10 cellular contexts compared by ENCODE assay signal in the genomic region with DNA sequence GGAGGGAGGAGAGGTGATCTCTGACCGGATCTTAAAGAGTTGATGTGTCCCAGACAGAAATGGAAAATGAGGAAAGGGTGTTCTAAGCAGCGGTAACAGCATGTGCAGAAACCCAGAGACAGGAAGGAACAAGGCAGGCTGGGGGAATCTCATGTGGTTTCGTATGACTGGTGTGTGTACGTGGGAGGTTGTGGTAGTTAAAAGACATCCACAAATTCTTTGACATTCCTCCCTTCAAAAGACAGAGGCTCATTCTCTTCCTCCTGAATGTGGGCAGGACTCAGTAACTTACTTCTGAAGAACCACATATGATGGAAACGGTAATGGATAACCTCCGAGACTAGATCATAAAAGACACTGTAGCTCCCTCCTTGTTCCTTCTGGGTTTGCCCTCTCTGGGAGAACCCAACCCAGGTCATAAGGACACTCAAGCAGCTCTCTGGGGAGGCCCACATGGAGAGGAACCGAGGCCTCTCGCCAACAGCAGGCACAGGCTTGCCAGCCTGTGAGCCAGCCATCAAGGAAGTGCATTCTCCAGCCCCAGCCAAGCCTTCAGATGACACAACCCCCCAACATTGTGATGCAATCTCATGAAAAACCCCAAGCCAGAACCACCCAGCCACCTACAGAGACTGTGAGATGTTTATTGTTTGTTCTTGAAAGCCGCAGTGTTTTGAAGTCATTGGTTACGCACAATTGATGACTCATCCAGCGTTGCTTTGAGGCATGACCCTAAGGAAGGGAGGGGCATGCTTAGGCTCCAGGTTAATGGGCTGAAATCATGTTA.
A peak's percentile ranks its signal among the peaks of the same experiment; 100 is the strongest.
DNase-seq lines count a peak whose midpoint lies in the region; ATAC-seq, FAIRE-seq and TF ChIP-seq lines count a peak whose summit lies in the region.
"Had no signal": no experiment of that assay in that cellular context is flagged by ENCODE, and none has a peak within 500 bp of the region (broad histone marks: within the 10 kb centered on the region; RNA-seq: fewer than 3 reads in every experiment).

No MANE protein-coding gene starts in this region.

- WGBS in A549 (ENCODE audit: missing lambda C conversion rate), result 48% methylated on average over 11 of the region's 11 CpGs
- 70 to 78% methylated on average over 11 of the region's 11 CpGs for WGBS in lower leg skin, 2 donors

- no peaks in the 10 kb centered on the region; the same call in 2 of the 3 replicates for H3K9me3 ChIP-seq in A549

- intact Hi-C loops in lower leg skin (cut with DNase I; ENCODE audit: low total_unique reads), result no loop called here

- peak overlapping the region; percentile 40 for H3K4me2 ChIP-seq in A549
- H3K4me2 ChIP-seq: hepatocyte had no signal

- H3K27ac ChIP-seq in A549 (peak overlapping the region; percentile 68 to 78), RWPE1 (no peak overlapping the region; the same call in 1 of the 2 replicates)
- H3K27ac ChIP-seq: hepatocyte had no signal

- peak; percentile 55 to 84 for DNase-seq in A549 (ENCODE audit: low read depth in 1 of 2, low spot score in 1 of 2)
- DNase-seq in GF-D8 (lab: John Stamatoyannopoulos, UW), result peak; percentile 6
- DNase-seq in RWPE1 (ENCODE audit: low spot score), result peak; percentile 64
- DNase-seq in choroid plexus epithelial cell (ENCODE audit: low read depth), result peak; percentile 44
- DNase-seq in NCI-H345 (lab: John Stamatoyannopoulos, UW), result no peak
- DNase-seq in lower leg skin (ENCODE audit: low spot score in 2 of 2), result no peak
- DNase-seq in NCI-H82 treated with DMSO at 0.1 percent for 48 hours (lab: John Stamatoyannopoulos, UW; ENCODE audit: unreplicated experiment), result no peak
- DNase-seq: NCI-H1436 treated with DMSO at 0.1 percent for 48 hours had no signal

- peak; percentile 61 to 71; a peak in 2 of 5 replicates for TF ChIP-seq EP300 in A549 (IDR thresholded peaks at IDR 0.05)

- CTCF ChIA-PET in A549 (lab: Yijun Ruan, JAX) (interaction anchor here (0.7 to 25.5 kb wide), 8 partner anchors 12 to 165 kb away, joined by 3 to 779 read pairs (median 4); no protein-coding TSS in a partner anchor), RWPE1 (lab: Yijun Ruan, JAX) (no interaction called here)

- peaks cover 35% of the 10 kb centered on the region for H3K4me1 ChIP-seq in A549

- TF ChIP-seq RAD21 in A549 (conservative IDR thresholded peaks at IDR 0.05 in 1 of 2, IDR thresholded peaks at IDR 0.05 in 1 of 2), result no peak

- POLR2A ChIA-PET in A549 (lab: Yijun Ruan, JAX) (no interaction called here), RWPE1 (lab: Yijun Ruan, JAX; ENCODE audit: low non-redundant PET) (no interaction called here)

- TF ChIP-seq POLR2A in A549 (IDR thresholded peaks at IDR 0.05; ENCODE audit: low read length) (no peak), lower leg skin (IDR thresholded peaks at IDR 0.05) (no peak)

- H3K4me3 ChIP-seq in A549 (no peak overlapping the region), choroid plexus epithelial cell (ENCODE audit: low read depth, low read length) (no peak overlapping the region), lower leg skin (ENCODE audit: low read depth, poor library complexity, severe bottlenecking) (no peak overlapping the region)
- H3K4me3 ChIP-seq: hepatocyte had no signal

- no peak for FAIRE-seq in A549 (lab: Jason Lieb, UNC)

- ATAC-seq in A549 (peak; percentile 30 to 52), GM21381 (IDR thresholded peaks at IDR 0.05; ENCODE audit: unreplicated experiment) (no peak)

- TF ChIP-seq CTCF in A549 (IDR thresholded peaks at IDR 0.05) (no peak), RWPE1 (conservative IDR thresholded peaks at IDR 0.05; ENCODE audit: low read depth) (no peak), choroid plexus epithelial cell (conservative IDR thresholded peaks at IDR 0.05; ENCODE audit: low read depth, low read length) (no peak), lower leg skin (IDR thresholded peaks at IDR 0.05) (no peak)

TF ChIP-seq in A549, 52 proteins besides CTCF, POLR2A, EP300 and RAD21:
- TF ChIP-seq ZFP36 (IDR thresholded peaks at IDR 0.05; ENCODE audit: borderline replicate concordance, partially characterized antibody) (no peak), JUNB (IDR thresholded peaks at IDR 0.05) (peak; percentile 69), JUN (IDR thresholded peaks at IDR 0.05) (peak; percentile 51 to 62; a peak in 2 of 5 replicates), HDAC2 (IDR thresholded peaks at IDR 0.05) (no peak), CEBPB (IDR thresholded peaks at IDR 0.05) (peak; percentile 90 to 94), BHLHE40 (IDR thresholded peaks at IDR 0.05; ENCODE audit: low read depth, low read length) (no peak), FOSL2 (IDR thresholded peaks at IDR 0.05) (peak; percentile 29; the same call in 1 of the 2 replicates), FOSL2 (CRISPR knock-in tag; IDR thresholded peaks at IDR 0.05) (peak; percentile 93), ESRRA (IDR thresholded peaks at IDR 0.05; ENCODE audit: borderline replicate concordance, low read length) (no peak), CBX2 (IDR thresholded peaks at IDR 0.05; ENCODE audit: borderline replicate concordance, low read depth) (no peak)
- TF ChIP-seq, protein P1, sequence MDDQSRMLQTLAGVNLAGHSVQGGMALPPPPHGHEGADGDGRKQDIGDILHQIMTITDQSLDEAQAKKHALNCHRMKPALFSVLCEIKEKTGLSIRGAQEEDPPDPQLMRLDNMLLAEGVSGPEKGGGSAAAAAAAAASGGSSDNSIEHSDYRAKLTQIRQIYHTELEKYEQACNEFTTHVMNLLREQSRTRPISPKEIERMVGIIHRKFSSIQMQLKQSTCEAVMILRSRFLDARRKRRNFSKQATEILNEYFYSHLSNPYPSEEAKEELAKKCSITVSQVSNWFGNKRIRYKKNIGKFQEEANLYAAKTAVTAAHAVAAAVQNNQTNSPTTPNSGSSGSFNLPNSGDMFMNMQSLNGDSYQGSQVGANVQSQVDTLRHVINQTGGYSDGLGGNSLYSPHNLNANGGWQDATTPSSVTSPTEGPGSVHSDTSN (IDR thresholded peaks at IDR 0.05), result no peak
- TF ChIP-seq, protein P2, sequence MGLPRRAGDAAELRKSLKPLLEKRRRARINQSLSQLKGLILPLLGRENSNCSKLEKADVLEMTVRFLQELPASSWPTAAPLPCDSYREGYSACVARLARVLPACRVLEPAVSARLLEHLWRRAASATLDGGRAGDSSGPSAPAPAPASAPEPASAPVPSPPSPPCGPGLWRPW (IDR thresholded peaks at IDR 0.05), result peak; percentile 71
- TF ChIP-seq, protein P3, sequence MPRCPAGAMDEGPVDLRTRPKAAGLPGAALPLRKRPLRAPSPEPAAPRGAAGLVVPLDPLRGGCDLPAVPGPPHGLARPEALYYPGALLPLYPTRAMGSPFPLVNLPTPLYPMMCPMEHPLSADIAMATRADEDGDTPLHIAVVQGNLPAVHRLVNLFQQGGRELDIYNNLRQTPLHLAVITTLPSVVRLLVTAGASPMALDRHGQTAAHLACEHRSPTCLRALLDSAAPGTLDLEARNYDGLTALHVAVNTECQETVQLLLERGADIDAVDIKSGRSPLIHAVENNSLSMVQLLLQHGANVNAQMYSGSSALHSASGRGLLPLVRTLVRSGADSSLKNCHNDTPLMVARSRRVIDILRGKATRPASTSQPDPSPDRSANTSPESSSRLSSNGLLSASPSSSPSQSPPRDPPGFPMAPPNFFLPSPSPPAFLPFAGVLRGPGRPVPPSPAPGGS (IDR thresholded peaks at IDR 0.05), result peak; percentile 39; the same call in 1 of the 3 replicates

Comparison
In these comparisons a context has a peak if more than half of its experiments do, and no peak if none do; other contexts are left out.
1. DNase-seq: peak in A549 (2 of 2), GF-D8 (single experiment), RWPE1 (single experiment) and choroid plexus epithelial cell (single experiment); none in NCI-H345 (single experiment), lower leg skin (0 of 2) and NCI-H82 treated with DMSO at 0.1 percent for 48 hours (single experiment).